Comparison of ENCODE assay signal across 8 cellular contexts in genomic region chr10:99732033-99732912, GRCh38. TPM values are rescaled to one million over a fixed set of nuclear protein-coding genes. Genes with fewer than 3 reads are reported as not detected.
DNase-seq lines count a peak whose midpoint lies in the region; ATAC-seq and TF ChIP-seq lines count a peak whose summit lies in the region.

TSS of gene COX15 (minus strand) at chr10:99732127. CDS start at chr10:99732049, 78 bp downstream.
TSS of gene CUTC (plus strand) at chr10:99732234. CDS start at chr10:99732349, 115 bp downstream.

- in situ Hi-C loops in astrocyte of the cerebellum (cut with HindIII; ENCODE audit: low sequenced_read_pairs): no loop called here

- peak within 1 kb of the TSS; percentile 90 for H3K27ac ChIP-seq in rectal smooth muscle tissue (ENCODE audit: low read depth, low read length)
- peak within 1 kb of the TSS; percentile 7 to 78 for H3K27ac ChIP-seq in aorta (ENCODE audit: low read depth in 1 of 2, low read length in 2 of 2)

- DNase-seq in NCI-H2029 treated with DMSO at 0.1 percent for 48 hours (lab: John Stamatoyannopoulos, UW): peak; percentile 50
- DNase-seq in T-helper 9 cell: peak; percentile 89
- peak; percentile 91 for DNase-seq in astrocyte of the cerebellum (ENCODE audit: low read depth)
- DNase-seq in hepatic stellate cell (ENCODE audit: low spot score): peak; percentile 95
- peak; percentile 98 to 99 for DNase-seq in aorta

- TF ChIP-seq CTCF in astrocyte of the cerebellum (IDR thresholded peaks at IDR 0.05; ENCODE audit: low read depth, low read length, missing control alignments): peak; percentile 40

- intact Hi-C loops in aorta (cut with DNase I): loop anchor here (5.0 to 10.0 kb wide), 2 partner anchors 55 to 107 kb away; partner anchors contain the start of gene SLC25A28 (in 2 of the 2)

- H3K36me3 ChIP-seq in rectal smooth muscle tissue (ENCODE audit: control insufficient read depth, insufficient read depth, low read length): peaks cover 6% of the 10 kb centered on the region
- no peaks in the 10 kb centered on the region for H3K36me3 ChIP-seq in aorta (ENCODE audit: control insufficient read depth in 1 of 2, insufficient read depth in 2 of 2, low read length in 1 of 2)

- H3K9ac ChIP-seq in rectal smooth muscle tissue (ENCODE audit: low read length): peak within 1 kb of the TSS; percentile 92

- ATAC-seq in GM18508 (IDR thresholded peaks at IDR 0.05; ENCODE audit: insufficient read depth, unreplicated experiment) (peak; percentile 57), HG03025 (IDR thresholded peaks at IDR 0.05; ENCODE audit: low FRiP score, unreplicated experiment) (peak; percentile 91), aorta (ENCODE audit: low FRiP score) (peak; percentile 99)

- H3K27me3 ChIP-seq in rectal smooth muscle tissue (ENCODE audit: control insufficient read depth, insufficient read depth, low read length): no peaks in the 10 kb centered on the region
- no peaks in the 10 kb centered on the region for H3K27me3 ChIP-seq in aorta (ENCODE audit: control insufficient read depth in 1 of 2, insufficient read depth in 2 of 2, low read length in 1 of 2)

- H3K4me3 ChIP-seq in astrocyte of the cerebellum (ENCODE audit: low read depth, low read length) (peak within 1 kb of the TSS; percentile 70), rectal smooth muscle tissue (ENCODE audit: low read length) (peak within 1 kb of the TSS; percentile 99), aorta (ENCODE audit: low read length in 2 of 2) (peak within 1 kb of the TSS; percentile 50 to 97)

- no peaks in the 10 kb centered on the region for H3K9me3 ChIP-seq in aorta (ENCODE audit: control insufficient read depth, low read length)

- 0% methylated on average over 72 to 76 of the region's 76 CpGs for WGBS in aorta, 2 donors

- peaks cover 7% of the 10 kb centered on the region for H3K4me1 ChIP-seq in rectal smooth muscle tissue (ENCODE audit: control insufficient read depth, insufficient read depth, low read length)
- H3K4me1 ChIP-seq in aorta (ENCODE audit: control insufficient read depth in 1 of 2, insufficient read depth in 2 of 2, low read length in 2 of 2): no peaks in the 10 kb centered on the region

RNA-seq across cellular contexts. Expression of gene COX15, which starts in this region (rescaled TPM):
- total RNA-seq in aorta: 10 to 100 TPM; 16.3 to 27.2 TPM
- 10 to 100 TPM; 10.0 to 15.9 TPM for polyA plus RNA-seq in aorta

RNA-seq across cellular contexts. Expression of gene CUTC, which starts in this region (rescaled TPM):
- total RNA-seq in aorta: 10 to 100 TPM; 16.5 to 22.4 TPM
- polyA plus RNA-seq in aorta: 10 to 100 TPM; 19.4 to 20.2 TPM

Comparison
In these comparisons a context has a peak if more than half of its experiments do, and no peak if none do; other contexts are left out.
1. Peak in every context shown above with its lines: DNase-seq, ATAC-seq, H3K4me3 ChIP-seq and H3K27ac ChIP-seq.